In genomic region chrX:47572773-47573333, GRCh38 we compare ENCODE assay signal across 1 cellular context.
TF ChIP-seq lines count a peak whose summit lies in the region.

No MANE protein-coding gene starts in this region.

TF ChIP-seq in K562, 482 proteins besides CTCF, POLR2A, EP300 and RAD21:
- TF ChIP-seq POLR2B (IDR thresholded peaks at IDR 0.05; ENCODE audit: low read depth, partially characterized antibody) (no peak), ELF1 (tag; IDR thresholded peaks at IDR 0.05) (no peak), EGR1 (conservative IDR thresholded peaks at IDR 0.05) (peak; percentile 56), POLR2G (IDR thresholded peaks at IDR 0.05; ENCODE audit: low read depth, low read length) (0 out of 2 replicates have a peak, but pooled peaks have one; percentile 54), ZNF263 (CRISPR knock-in tag; IDR thresholded peaks at IDR 0.05; ENCODE audit: borderline replicate concordance) (peak; percentile 97), RBFOX2 (IDR thresholded peaks at IDR 0.05; ENCODE audit: low read depth, low read length) (peak; percentile 44)
